16 cellular contexts compared by ENCODE assay signal in the genomic region with DNA sequence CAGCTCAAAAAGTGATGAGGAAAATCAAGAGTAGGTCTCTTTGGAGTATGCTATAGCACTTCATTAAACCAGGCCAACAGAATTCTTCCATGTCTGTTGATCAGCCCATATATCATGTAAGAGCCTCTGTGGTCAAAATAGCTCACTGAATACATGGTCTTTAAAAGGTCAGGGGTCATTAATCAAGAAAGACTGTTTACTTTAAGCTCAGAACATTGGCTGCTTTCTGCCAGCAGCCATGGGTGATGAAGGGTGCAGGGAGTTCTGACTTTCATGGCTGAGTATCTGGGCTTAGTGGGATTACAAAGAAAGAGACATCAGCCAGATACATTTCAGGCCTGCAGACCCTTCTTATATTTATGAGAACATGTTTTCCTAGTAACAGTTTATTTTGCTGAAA. TPM values are rescaled to one million over a fixed set of nuclear protein-coding genes. Genes with fewer than 3 reads are reported as not detected.
DNase-seq lines count a peak whose midpoint lies in the region; TF ChIP-seq lines count a peak whose summit lies in the region.
"Had no signal": no experiment of that assay in that cellular context is flagged by ENCODE, and none has a peak within 500 bp of the region (broad histone marks: within the 10 kb centered on the region; RNA-seq: fewer than 3 reads in every experiment).

No MANE protein-coding gene starts in this region.

- H3K9me3 ChIP-seq in cardiac muscle cell (ENCODE audit: low read depth) (no peaks in the 10 kb centered on the region), right atrium auricular region (no peaks in the 10 kb centered on the region), mesodermal cell (ENCODE audit: control insufficient read depth, low read length) (no peaks in the 10 kb centered on the region), thyroid gland (no peaks in the 10 kb centered on the region)
- H3K9me3 ChIP-seq: BLaER1 treated with 17β-estradiol and CSF1 and Interleukin-3, amounts not matched to agents 10 nM and 100 nM had no signal

- TF ChIP-seq CTCF in cardiac muscle cell (IDR thresholded peaks at IDR 0.05; ENCODE audit: low read depth, low read length) (no peak), right atrium auricular region (IDR thresholded peaks at IDR 0.05) (no peak), thyroid gland (IDR thresholded peaks at IDR 0.05) (no peak)

- H3K36me3 ChIP-seq in cardiac muscle cell (no peaks in the 10 kb centered on the region), right atrium auricular region (no peaks in the 10 kb centered on the region), mesodermal cell (ENCODE audit: control insufficient read depth, insufficient read depth, low read length) (no peaks in the 10 kb centered on the region), thyroid gland (no peaks in the 10 kb centered on the region)
- H3K36me3 ChIP-seq: BLaER1 treated with 17β-estradiol and CSF1 and Interleukin-3, amounts not matched to agents 10 nM and 100 nM had no signal

- peak overlapping the region; percentile 89 for H3K27ac ChIP-seq in cardiac muscle cell
- peak overlapping the region in 1 of 2 donors; percentile 19 for H3K27ac ChIP-seq in right atrium auricular region
- H3K27ac ChIP-seq in mesodermal cell (ENCODE audit: low read depth, low read length, severe bottlenecking): peak overlapping the region; percentile 51
- peak overlapping the region in 2 of 3 donors; percentile 44 to 50 for H3K27ac ChIP-seq in thyroid gland
- H3K27ac ChIP-seq: BLaER1 treated with 17β-estradiol and CSF1 and Interleukin-3, amounts not matched to agents 10 nM and 100 nM; GM23248 had no signal

- no peak for TF ChIP-seq POLR2A in thyroid gland (IDR thresholded peaks at IDR 0.05)

- H3K4me3 ChIP-seq in cardiac muscle cell (no peak overlapping the region), right atrium auricular region (no peak overlapping the region), mesodermal cell (ENCODE audit: extremely low read depth, insufficient read depth, low read length, poor library complexity, severe bottlenecking) (no peak overlapping the region), thyroid gland (replicated peaks in 1 of 3) (no peak overlapping the region)
- H3K4me3 ChIP-seq: BLaER1 treated with 17β-estradiol and CSF1 and Interleukin-3, amounts not matched to agents 10 nM and 100 nM; GM23248 had no signal

- intact Hi-C loops in thyroid gland (cut with DNase I): no loop called here

- H3K4me1 ChIP-seq in cardiac muscle cell (ENCODE audit: low read depth): peaks cover 32% of the 10 kb centered on the region
- peaks cover 0 to under 1% of the 10 kb centered on the region in 2 donors for H3K4me1 ChIP-seq in right atrium auricular region
- no peaks in the 10 kb centered on the region for H3K4me1 ChIP-seq in mesodermal cell (ENCODE audit: control insufficient read depth, insufficient read depth, low read length, poor library complexity, severe bottlenecking)
- peaks cover 13 to 21% of the 10 kb centered on the region in 2 donors for H3K4me1 ChIP-seq in thyroid gland
- H3K4me1 ChIP-seq: BLaER1 treated with 17β-estradiol and CSF1 and Interleukin-3, amounts not matched to agents 10 nM and 100 nM had no signal

- no peaks in the 10 kb centered on the region for H3K27me3 ChIP-seq in cardiac muscle cell
- no peaks in the 10 kb centered on the region for H3K27me3 ChIP-seq in right atrium auricular region
- no peaks in the 10 kb centered on the region for H3K27me3 ChIP-seq in thyroid gland
- H3K27me3 ChIP-seq: BLaER1 treated with 17β-estradiol and CSF1 and Interleukin-3, amounts not matched to agents 10 nM and 100 nM had no signal

- DNase-seq in cardiac muscle cell (ENCODE audit: low read depth in 1 of 2, low spot score in 1 of 2) (peak in 1 of 2 donors; percentile 26), right atrium auricular region (ENCODE audit: low spot score) (no peak), NCI-H69 (lab: John Stamatoyannopoulos, UW) (peak; percentile 28), thyroid gland (peak in 1 of 2 donors; percentile 21), SHP77 (lab: John Stamatoyannopoulos, UW) (no peak), glomerular visceral epithelial cell (ENCODE audit: extremely low spot score) (no peak)
- DNase-seq: ACHN; CD4-positive, CD25-positive, alpha-beta regulatory T cell; DND-41; GF-D8; GM23248; H7; IMR-90 had no signal

RNA-seq across cellular contexts. Expression of a gene that starts 7.1 kb away (rescaled TPM):
- total RNA-seq in cardiac muscle cell (0.06 and 0.07 TPM in 2 replicates), right atrium auricular region (10 to 100 TPM in 1 of 2 donors, 1 to 10 TPM in 1; 1.2 to 23.6 TPM), thyroid gland (under 1 TPM in 2 of 4 donors, not detected in 2; 0.22 to 0.34 TPM)
- polyA plus RNA-seq in cardiac muscle cell: not detected in 2 replicates
- polyA plus RNA-seq in mesodermal cell (2013, experiment 1 of 2): not detected
- polyA plus RNA-seq in mesodermal cell (2013, experiment 2 of 2): 0.05 TPM
- total RNA-seq: A172; CD4-positive, CD25-positive, alpha-beta regulatory T cell; GM23248; H7; IMR-90 had no signal
- polyA plus RNA-seq: CD4-positive, CD25-positive, alpha-beta regulatory T cell; GM23248; IMR-90 had no signal
